In the genomic region with DNA sequence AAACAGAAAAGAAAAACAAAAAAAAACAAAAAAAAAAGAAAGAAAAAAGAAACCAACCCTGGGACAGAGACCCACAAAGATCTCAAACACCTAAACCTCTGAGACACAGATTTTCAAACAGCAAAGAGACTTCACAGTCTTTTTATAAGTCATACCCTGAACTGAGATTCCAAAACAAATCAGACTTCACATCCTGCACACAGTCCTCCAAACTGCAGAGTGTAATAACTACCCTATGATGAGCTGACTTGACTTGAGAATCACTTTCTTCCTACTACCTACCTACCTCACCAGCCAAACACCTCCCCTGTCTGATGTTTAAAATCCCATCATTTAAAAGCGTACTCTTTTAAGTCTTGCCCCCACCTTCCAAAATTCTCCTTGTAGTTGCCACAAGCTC, we compare ENCODE assay signal across 9 cellular contexts. TPM values are rescaled to one million over a fixed set of nuclear protein-coding genes. Genes with fewer than 3 reads are reported as not detected.
A peak's percentile ranks its signal among the peaks of the same experiment; 100 is the strongest.
DNase-seq lines count a peak whose midpoint lies in the region; ATAC-seq and TF ChIP-seq lines count a peak whose summit lies in the region.
"Had no signal": no experiment of that assay in that cellular context is flagged by ENCODE, and none has a peak within 500 bp of the region (broad histone marks: within the 10 kb centered on the region; RNA-seq: fewer than 3 reads in every experiment).

No MANE protein-coding gene starts in this region.

- H3K9me3 ChIP-seq in CD8-positive, alpha-beta T cell (ENCODE audit: low read length): no peaks in the 10 kb centered on the region

- H3K9me3 Mint-ChIP-seq in CD8-positive, alpha-beta T cell: no peaks in the 10 kb centered on the region
- H3K9me3 Mint-ChIP-seq in nephron: peaks cover 8% of the 10 kb centered on the region

- no peaks in the 10 kb centered on the region for H3K27me3 Mint-ChIP-seq in CD8-positive, alpha-beta T cell (ENCODE audit: low read depth)
- no peaks in the 10 kb centered on the region for H3K27me3 Mint-ChIP-seq in nephron (ENCODE audit: low read depth)

- DNase-seq in CD8-positive, alpha-beta T cell: no peak
- no peak for DNase-seq in Jurkat, Clone E6-1 (ENCODE audit: low read depth, low spot score)
- no peak for DNase-seq in astrocyte of the spinal cord (ENCODE audit: low read depth, low spot score)

- peak overlapping the region; percentile 98 for H3K27ac Mint-ChIP-seq in CD8-positive, alpha-beta T cell
- peak overlapping the region; percentile 68 to 100 (median 99) for H3K27ac Mint-ChIP-seq in nephron

- ATAC-seq in CD8-positive, alpha-beta T cell: peak; percentile 18
- ATAC-seq in HG02884 (IDR thresholded peaks at IDR 0.05; ENCODE audit: unreplicated experiment) (no peak), GM21367 (IDR thresholded peaks at IDR 0.05; ENCODE audit: unreplicated experiment) (no peak), HG02938 (IDR thresholded peaks at IDR 0.05; ENCODE audit: unreplicated experiment) (no peak)
- ATAC-seq in activated CD4-positive, CD25-positive, alpha-beta regulatory T cell treated with anti-CD3 and anti-CD28 coated beads, Interleukin-2, amount 50 U/mL, for 24 hours: no peak

- no peak for TF ChIP-seq CTCF in CD8-positive, alpha-beta T cell (IDR thresholded peaks at IDR 0.05)
- no peak for TF ChIP-seq CTCF in astrocyte of the spinal cord (IDR thresholded peaks at IDR 0.05; ENCODE audit: low read depth, low read length)
- TF ChIP-seq CTCF in nephron (IDR thresholded peaks at IDR 0.05; ENCODE audit: unreplicated experiment in 3 of 3): no peak

- peak overlapping the region; percentile 39 for H3K27ac ChIP-seq in CD8-positive, alpha-beta T cell (ENCODE audit: low read depth, low read length)

- H3K4me1 ChIP-seq in CD8-positive, alpha-beta T cell (ENCODE audit: insufficient read depth, low read length): peaks cover 16% of the 10 kb centered on the region

- peak overlapping the region; percentile 40 for H3K4me3 ChIP-seq in CD8-positive, alpha-beta T cell (ENCODE audit: low read depth, low read length)
- H3K4me3 ChIP-seq in Jurkat, Clone E6-1 (ENCODE audit: low read length): peak overlapping the region; percentile 49
- peak overlapping the region; percentile 37 for H3K4me3 ChIP-seq in astrocyte of the spinal cord (ENCODE audit: low read depth, low read length)

- peak overlapping the region; percentile 95 for H3K4me3 Mint-ChIP-seq in CD8-positive, alpha-beta T cell
- peak overlapping the region; percentile 87 to 95 (median 92) for H3K4me3 Mint-ChIP-seq in nephron

- no peaks in the 10 kb centered on the region for H3K36me3 ChIP-seq in CD8-positive, alpha-beta T cell (ENCODE audit: insufficient read depth, low read length)

- in situ Hi-C loops in astrocyte of the spinal cord (cut with HindIII; ENCODE audit: low sequenced_read_pairs): no loop called here

- CTCF ChIA-PET in CD8-positive, alpha-beta T cell (lab: Charles Lee): interaction anchor here (0.8 kb wide), 1 partner anchor 19 kb away, joined by 3 read pairs; no protein-coding TSS in a partner anchor

- peaks cover 15% of the 10 kb centered on the region for H3K4me1 Mint-ChIP-seq in CD8-positive, alpha-beta T cell (ENCODE audit: low read depth)
- H3K4me1 Mint-ChIP-seq in nephron: peaks cover 11% of the 10 kb centered on the region

- intact Hi-C loops in CD8-positive, alpha-beta T cell (cut with DNase I, micrococcal nuclease): loop anchor here (2.0 to 10.0 kb wide), 7 partner anchors 60 to 306 kb away; a partner anchor contains a TSS

- POLR2A ChIA-PET in CD8-positive, alpha-beta T cell (lab: Charles Lee): interaction anchor here (1.1 to 2.7 kb wide), 7 partner anchors 10 to 222 kb away, joined by 4 to 24 read pairs (median 11); a partner anchor contains a TSS

- H3K27me3 ChIP-seq in CD8-positive, alpha-beta T cell (ENCODE audit: insufficient read depth, low read length): no peaks in the 10 kb centered on the region

- H3K36me3 Mint-ChIP-seq in CD8-positive, alpha-beta T cell: peaks cover 6% of the 10 kb centered on the region
- H3K36me3 Mint-ChIP-seq in nephron (ENCODE audit: low read depth): peaks cover 4% of the 10 kb centered on the region

RNA-seq across cellular contexts. Expression of a gene that starts 25.2 kb away (rescaled TPM):
- not detected for total RNA-seq in CD8-positive, alpha-beta T cell
- polyA plus RNA-seq in Jurkat, Clone E6-1 (2012; ENCODE audit: insufficient read depth, insufficient read length): not detected
- total RNA-seq: urinary bladder had no signal
- polyA plus RNA-seq: urinary bladder had no signal

RNA-seq across cellular contexts. Expression of a gene that starts 39.8 kb away (rescaled TPM):
- 1 to 10 TPM; 8.2 to 8.6 TPM for total RNA-seq in CD8-positive, alpha-beta T cell
- 33.7 TPM for polyA plus RNA-seq in Jurkat, Clone E6-1 (2012; ENCODE audit: insufficient read depth, insufficient read length)

RNA-seq across cellular contexts. Expression of a gene that starts 50.1 kb away (rescaled TPM):
- not detected for total RNA-seq in CD8-positive, alpha-beta T cell
- polyA plus RNA-seq in Jurkat, Clone E6-1 (2012; ENCODE audit: insufficient read depth, insufficient read length): not detected
- total RNA-seq: urinary bladder had no signal

RNA-seq across cellular contexts. Expression of a gene that starts 52.7 kb away (rescaled TPM):
- 10 to 100 TPM; 50.6 to 54.9 TPM for total RNA-seq in CD8-positive, alpha-beta T cell
- 101 TPM for polyA plus RNA-seq in Jurkat, Clone E6-1 (2012; ENCODE audit: insufficient read depth, insufficient read length)
